Comparison of ENCODE assay signal across 23 cellular contexts in the genomic region with DNA sequence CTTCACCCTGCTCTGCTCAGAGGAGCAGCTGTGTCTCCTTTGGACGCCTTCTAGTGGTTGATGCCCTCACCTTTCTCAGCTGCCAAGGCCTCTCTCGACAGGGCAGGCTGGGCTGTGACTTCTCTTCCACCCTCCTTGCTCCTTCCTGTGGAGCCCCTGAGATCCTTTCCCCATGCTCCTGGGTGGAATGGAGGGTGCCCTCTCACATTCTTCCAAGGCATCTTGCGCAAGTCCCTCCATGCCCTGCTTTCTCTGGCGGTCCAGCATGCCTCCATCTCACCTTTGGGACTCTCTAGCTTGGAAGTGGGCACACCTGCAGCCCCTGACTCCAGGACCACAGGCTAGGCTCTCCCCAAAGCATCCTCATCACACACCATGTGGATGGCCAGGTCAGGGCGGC.
"Had no signal": no experiment of that assay in that cellular context is flagged by ENCODE, and none has a peak within 500 bp of the region (broad histone marks: within the 10 kb centered on the region; RNA-seq: fewer than 3 reads in every experiment).

No MANE protein-coding gene starts in this region.

- H3K4me1 ChIP-seq: parathyroid adenoma, psoas muscle had no signal

- H3K4me3 ChIP-seq: dorsolateral prefrontal cortex, hepatocyte, left ventricle myocardium inferior, lower lobe of right lung, psoas muscle, spleen had no signal

- H3K4me1 Mint-ChIP-seq: nephron had no signal

- H3K9me3 Mint-ChIP-seq: memory B cell, mesothelial cell of epicardium, nephron had no signal

- H3K27ac ChIP-seq: dorsolateral prefrontal cortex, hepatocyte, left ventricle myocardium inferior, lower lobe of right lung, parathyroid adenoma, psoas muscle, spleen had no signal

- ATAC-seq: left cardiac atrium, lower lobe of right lung, psoas muscle, sciatic nerve had no signal

- H3K79me2 ChIP-seq: hepatocyte had no signal

- DNase-seq: cortex of kidney; dorsolateral prefrontal cortex; effector CD8-positive, alpha-beta T cell; foreskin melanocyte; head of caudate nucleus; kidney; left cardiac atrium; left ventricle myocardium inferior; lower lobe of right lung; psoas muscle; retina; spleen; stimulated activated CD4-positive, alpha-beta T cell treated with anti-CD3 and anti-CD28 coated beads, Interleukin-15, amount 100 ng/mL, for 24 hours; stimulated activated CD4-positive, alpha-beta T cell treated with anti-CD3 and anti-CD28 coated beads, Interleukin-1b, Interleukin-23, amount 100 ng/mL, for 48 hours; stimulated activated CD4-positive, alpha-beta T cell treated with anti-CD3 and anti-CD28 coated beads, Interleukin-4, amount 100 ng/mL, for 4 hours; stimulated activated naive CD4-positive, alpha-beta T cell treated with Interleukin-2 at 50 U/mL for 16 hours; trophoblast cell had no signal

- H3K27me3 Mint-ChIP-seq: memory B cell had no signal

- H3K9ac ChIP-seq: parathyroid adenoma had no signal

- FAIRE-seq: kidney had no signal

- H3K27ac Mint-ChIP-seq: memory B cell, mesothelial cell of epicardium, nephron had no signal

- H3K27me3 ChIP-seq: dorsolateral prefrontal cortex, hepatocyte, spleen had no signal

- H3K36me3 Mint-ChIP-seq: mesothelial cell of epicardium had no signal

- H2AFZ ChIP-seq: hepatocyte, parathyroid adenoma had no signal

- H3K4me3 Mint-ChIP-seq: memory B cell, mesothelial cell of epicardium, nephron had no signal

- H3K9me3 ChIP-seq: left ventricle myocardium inferior, lower lobe of right lung, psoas muscle, spleen had no signal

- H3K4me2 ChIP-seq: hepatocyte had no signal
